14 cellular contexts compared by ENCODE assay signal in the genomic region with DNA sequence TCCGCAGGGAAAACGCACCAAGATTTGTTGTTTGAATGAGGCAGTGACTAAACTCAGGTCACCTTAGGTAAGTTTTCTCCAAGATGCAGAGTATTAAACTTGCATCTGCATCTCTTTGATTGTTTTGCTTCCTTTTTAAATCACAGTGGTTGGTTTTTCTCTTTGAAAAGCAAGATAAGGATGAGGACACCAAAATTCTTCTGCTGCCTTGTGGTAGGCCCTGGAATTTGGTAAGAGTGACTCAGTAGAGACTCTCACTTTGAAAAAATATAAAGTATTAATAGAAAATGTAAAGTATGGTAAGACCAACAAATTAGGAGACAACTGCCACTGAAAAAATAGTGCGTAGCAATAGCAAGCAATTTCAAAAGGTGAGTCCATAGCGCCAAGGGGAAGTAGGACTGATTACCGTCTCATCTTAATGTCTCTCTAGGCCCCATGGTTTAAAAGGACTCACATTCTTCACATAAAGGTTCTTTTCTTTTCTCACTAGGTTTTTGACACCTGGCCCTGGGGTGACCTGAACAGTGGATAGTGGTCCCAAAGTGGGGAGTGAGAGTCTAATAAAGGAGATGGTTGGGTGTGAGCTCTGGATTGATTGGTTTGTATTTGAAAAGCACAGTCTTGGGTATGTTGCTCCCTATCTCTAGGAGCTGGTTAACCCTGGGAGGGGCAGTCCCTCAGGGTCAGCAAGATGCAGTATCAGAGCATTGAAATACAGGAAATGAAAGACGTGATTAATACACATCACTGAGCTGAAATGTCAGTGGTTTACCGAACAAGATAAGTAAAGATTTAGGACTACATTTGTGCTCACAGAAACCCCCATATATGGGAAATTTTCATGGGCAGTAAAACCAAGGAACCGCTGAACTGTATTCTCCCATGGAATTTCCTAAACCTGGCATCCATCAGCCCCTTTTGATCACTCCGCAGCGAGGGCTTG.
DNase-seq lines count a peak whose midpoint lies in the region; ATAC-seq lines count a peak whose summit lies in the region.
"Had no signal": no experiment of that assay in that cellular context is flagged by ENCODE, and none has a peak within 500 bp of the region (broad histone marks: within the 10 kb centered on the region; RNA-seq: fewer than 3 reads in every experiment).

No MANE protein-coding gene starts in this region.

- DNase-seq in EL: peak; percentile 67
- peak; percentile 14 for DNase-seq in dedifferentiated amniotic fluid mesenchymal stem cell (ENCODE audit: extremely low spot score)
- DNase-seq: activated gamma-delta T cell treated with Interleukin-2 at 50 U/mL for 16 hours; effector CD8-positive, alpha-beta T cell; stimulated activated CD4-positive, alpha-beta T cell treated with anti-CD3 and anti-CD28 coated beads, Interleukin-4, amount 100 ng/mL, for 1 hour; T-helper 1 cell had no signal

- no peaks in the 10 kb centered on the region for H3K36me3 Mint-ChIP-seq in stimulated activated memory B cell treated with anti-CD40 and anti-IgM and Interleukin-4, amounts not matched to agents 10 μg/mL and 1 μg/mL and 100 μg/mL, for 72 hours
- H3K36me3 Mint-ChIP-seq: memory B cell, WTC11 had no signal

- H3K9me3 Mint-ChIP-seq in stimulated activated memory B cell treated with anti-CD40 and anti-IgM and Interleukin-4, amounts not matched to agents 10 μg/mL and 1 μg/mL and 100 μg/mL, for 72 hours: no peaks in the 10 kb centered on the region
- H3K9me3 Mint-ChIP-seq: WTC11 had no signal

- peaks cover 6% of the 10 kb centered on the region for H3K4me1 Mint-ChIP-seq in stimulated activated memory B cell treated with anti-CD40 and anti-IgM and Interleukin-4, amounts not matched to agents 10 μg/mL and 1 μg/mL and 100 μg/mL, for 72 hours
- H3K4me1 Mint-ChIP-seq: memory B cell had no signal

- ATAC-seq in HG02885 (IDR thresholded peaks at IDR 0.05; ENCODE audit: poor library complexity, unreplicated experiment) (peak; percentile 48), GM21367 (IDR thresholded peaks at IDR 0.05; ENCODE audit: unreplicated experiment) (no peak), HG02840 (IDR thresholded peaks at IDR 0.05; ENCODE audit: low FRiP score, unreplicated experiment) (no peak), HG03460 (IDR thresholded peaks at IDR 0.05; ENCODE audit: unreplicated experiment) (no peak)
- ATAC-seq in stimulated activated memory B cell treated with anti-CD40 and anti-IgM and Interleukin-4, amounts not matched to agents 10 μg/mL and 1 μg/mL and 100 μg/mL, for 72 hours: peak; percentile 62
- ATAC-seq: HepG2, WTC11 had no signal

- no peak overlapping the region for H3K27ac Mint-ChIP-seq in stimulated activated memory B cell treated with anti-CD40 and anti-IgM and Interleukin-4, amounts not matched to agents 10 μg/mL and 1 μg/mL and 100 μg/mL, for 72 hours
- H3K27ac Mint-ChIP-seq: memory B cell, WTC11 had no signal

- peaks cover 8% of the 10 kb centered on the region for H3K27me3 Mint-ChIP-seq in stimulated activated memory B cell treated with anti-CD40 and anti-IgM and Interleukin-4, amounts not matched to agents 10 μg/mL and 1 μg/mL and 100 μg/mL, for 72 hours

- H3K4me3 Mint-ChIP-seq in stimulated activated memory B cell treated with anti-CD40 and anti-IgM and Interleukin-4, amounts not matched to agents 10 μg/mL and 1 μg/mL and 100 μg/mL, for 72 hours: no peak overlapping the region
- H3K4me3 Mint-ChIP-seq: memory B cell, WTC11 had no signal

Comparison
In these comparisons a context has a peak if more than half of its experiments do, and no peak if none do; other contexts are left out.
1. ATAC-seq: peak in HG02885 (single experiment) and stimulated activated memory B cell treated with anti-CD40 and anti-IgM and Interleukin-4, amounts not matched to agents 10 μg/mL and 1 μg/mL and 100 μg/mL, for 72 hours (single experiment); none in GM21367 (single experiment), HG02840 (single experiment) and HG03460 (single experiment).